In the genomic region with DNA sequence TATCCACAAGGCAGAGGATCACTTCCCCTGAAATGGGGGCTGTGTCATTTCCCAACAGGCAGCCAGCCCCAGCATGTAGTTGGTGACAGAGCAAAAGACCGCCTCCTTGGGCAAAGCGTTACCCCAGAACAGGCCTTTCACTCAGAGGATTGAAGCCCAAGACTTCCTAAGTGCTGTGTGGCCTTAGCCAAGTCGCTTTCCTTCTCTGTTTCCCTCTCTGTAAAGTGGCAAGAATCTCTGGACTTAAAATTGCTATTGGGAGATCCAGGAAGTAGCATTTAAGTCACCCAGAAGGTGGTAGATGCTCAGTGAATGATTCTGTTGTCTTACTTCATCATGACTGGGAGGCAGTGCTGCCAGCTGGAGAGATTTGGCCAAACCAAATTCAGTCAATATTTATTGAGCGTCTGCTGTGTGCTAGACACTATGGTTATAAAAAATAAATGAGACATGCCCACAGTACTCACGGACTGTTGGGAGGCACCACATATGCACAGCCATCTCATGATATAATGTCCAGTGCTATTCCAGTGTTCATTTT, we compare ENCODE assay signal across 17 cellular contexts.
"Had no signal": no experiment of that assay in that cellular context is flagged by ENCODE, and none has a peak within 500 bp of the region (broad histone marks: within the 10 kb centered on the region; RNA-seq: fewer than 3 reads in every experiment).

No MANE protein-coding gene starts in this region.

- H3K4me1 Mint-ChIP-seq: WTC11 had no signal

- DNase-seq: activated CD4-positive, CD25-positive, alpha-beta regulatory T cell treated with anti-CD3 and anti-CD28 coated beads, Interleukin-2, amount 50 U/mL, for 72 hours; activated CD8-positive, alpha-beta memory T cell treated with anti-CD3 and anti-CD28 coated beads for 24 hours; activated gamma-delta T cell treated with Interleukin-2 at 50 U/mL for 16 hours; activated naive CD4-positive, alpha-beta T cell treated with anti-CD3 and anti-CD28 coated beads, Interleukin-2, amount 50 U/mL, for 16 hours; activated T-cell treated with anti-CD3 and anti-CD28 coated beads, Interleukin-2, amount 50 U/mL, for 4 hours; adrenal gland; anterior cingulate cortex; NCI-H1436 treated with DMSO at 0.1 percent for 48 hours; NCI-H187; NCI-H2081; NCI-H510A treated with DMSO at 0.1 percent for 48 hours; NCI-H69; PC-3; SHP77 had no signal

- H3K9me3 ChIP-seq: adrenal gland had no signal

- H3K4me3 Mint-ChIP-seq: activated T-cell treated with anti-CD3 and anti-CD28 coated beads, Interleukin-2, amount 50 U/mL, for 4 hours; T-helper 1 cell treated with Interleukin-12 subunit alpha and Interleukin-12 subunit beta and Interleukin-4 antibody, amounts not matched to agents 30 μg/mL and 1 μg/mL, for 36 hours; WTC11 had no signal

- H3K27ac ChIP-seq: adrenal gland had no signal

- FAIRE-seq: RCC 7860 had no signal

- H3K4me1 ChIP-seq: adrenal gland had no signal

- H3K9me3 Mint-ChIP-seq: activated T-cell treated with anti-CD3 and anti-CD28 coated beads, Interleukin-2, amount 50 U/mL, for 4 hours; T-helper 1 cell treated with Interleukin-12 subunit alpha and Interleukin-12 subunit beta and Interleukin-4 antibody, amounts not matched to agents 30 μg/mL and 1 μg/mL, for 36 hours; WTC11 had no signal

- H3K36me3 ChIP-seq: adrenal gland had no signal

- ATAC-seq: activated T-cell treated with anti-CD3 and anti-CD28 coated beads, Interleukin-2, amount 50 U/mL, for 4 hours; PC-3; WTC11 had no signal

- H3K27ac Mint-ChIP-seq: T-helper 1 cell treated with Interleukin-12 subunit alpha and Interleukin-12 subunit beta and Interleukin-4 antibody, amounts not matched to agents 30 μg/mL and 1 μg/mL, for 36 hours had no signal

- H3K4me3 ChIP-seq: adrenal gland had no signal

- H3K27me3 ChIP-seq: adrenal gland had no signal
